Comparison of ENCODE assay signal across 8 cellular contexts in the genomic region with DNA sequence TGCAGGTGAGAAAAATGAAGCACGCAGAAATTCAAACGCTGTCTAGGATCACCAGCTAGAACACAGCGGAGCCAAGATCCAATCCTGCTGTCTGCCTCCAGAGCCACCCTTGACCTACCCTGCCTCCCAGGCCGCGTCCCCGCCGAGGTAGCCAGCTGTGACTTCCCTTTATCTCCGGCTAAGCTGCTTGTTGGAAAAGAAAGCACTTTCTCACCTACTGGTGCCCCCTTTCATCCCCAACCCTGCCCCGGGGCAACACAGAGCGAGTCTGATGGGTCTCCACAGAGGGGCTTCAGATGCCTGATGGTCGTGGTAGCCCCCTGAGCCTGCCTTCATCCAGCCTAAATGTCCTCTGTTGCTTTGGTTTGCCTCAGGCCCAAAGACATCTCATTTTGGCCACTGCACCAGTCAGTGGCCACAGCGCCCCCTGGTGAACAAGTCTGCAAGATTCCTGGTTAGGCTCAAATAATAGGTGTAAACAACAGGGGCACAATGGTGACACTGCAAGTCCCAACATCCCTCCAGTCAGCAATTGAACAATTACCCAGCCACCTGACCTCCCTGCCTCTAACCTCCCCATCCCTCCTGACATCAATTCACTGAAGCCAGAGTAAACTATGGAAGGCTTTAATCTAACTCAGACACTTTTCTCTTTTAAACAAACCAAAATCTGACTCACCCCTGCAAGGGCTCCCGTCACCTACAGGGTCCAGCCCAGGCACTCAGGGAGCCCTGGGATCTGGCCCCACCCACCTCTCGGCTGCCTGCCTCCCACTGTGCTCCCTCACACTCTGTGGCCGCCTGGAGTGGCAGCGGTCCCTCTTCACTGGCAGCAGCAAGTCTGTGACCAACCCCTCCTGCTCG. TPM values are rescaled to one million over a fixed set of nuclear protein-coding genes. Genes with fewer than 3 reads are reported as not detected.
DNase-seq lines count a peak whose midpoint lies in the region; ATAC-seq, FAIRE-seq and TF ChIP-seq lines count a peak whose summit lies in the region.

No MANE protein-coding gene starts in this region.

- H3K27ac ChIP-seq in RWPE2 (ENCODE audit: poor library complexity, severe bottlenecking) (no peak overlapping the region), foreskin keratinocyte (no peak overlapping the region), pancreas (no peak overlapping the region), upper lobe of left lung (no peak overlapping the region)

- 49% methylated on average over 17 of the region's 17 CpGs for WGBS in pancreas, 2 donors
- 68 to 72% methylated on average over 14 to 17 of the region's 17 CpGs for whole genome bisulfite sequencing in upper lobe of left lung, 2 donors

- ATAC-seq in HG03469 (IDR thresholded peaks at IDR 0.05; ENCODE audit: unreplicated experiment) (peak; percentile 51), RWPE2 (ENCODE audit: low read depth) (peak; percentile 45; the same call in 2 of the 3 replicates), foreskin keratinocyte (peak; percentile 55), pancreas (peak; percentile 41 to 69 (median 62)), upper lobe of left lung (ENCODE audit: low FRiP score in 2 of 2) (peak in 1 of 2 donors; percentile 69)

- H3K9me3 ChIP-seq in RWPE2 (ENCODE audit: severe bottlenecking) (no peaks in the 10 kb centered on the region), pancreas (no peaks in the 10 kb centered on the region), upper lobe of left lung (no peaks in the 10 kb centered on the region)

- H3K36me3 ChIP-seq in RWPE2 (ENCODE audit: low read depth), result peaks cover 38% of the 10 kb centered on the region
- H3K36me3 ChIP-seq in pancreas, result peaks cover 0 to 5% (median 0%) of the 10 kb centered on the region in 3 donors
- peaks cover 0 to 2% (median 0%) of the 10 kb centered on the region in 4 donors for H3K36me3 ChIP-seq in upper lobe of left lung

- H3K4me3 ChIP-seq in RWPE2 (ENCODE audit: severe bottlenecking), result no peak overlapping the region
- no peak overlapping the region for H3K4me3 ChIP-seq in pancreas
- H3K4me3 ChIP-seq in upper lobe of left lung, result no peak overlapping the region

- DNase-seq in NCI-H1092 (lab: John Stamatoyannopoulos, UW) (peak; percentile 47), NCI-H1092 treated with DMSO at 0.1 percent for 48 hours (lab: John Stamatoyannopoulos, UW) (no peak), RWPE2 (ENCODE audit: low spot score) (peak; percentile 76), foreskin keratinocyte (peak; percentile 15 to 57), pancreas (peak; percentile 62 to 92 (median 78)), upper lobe of left lung (peak; percentile 66 to 71)
- peak; percentile 35 for DNase-seq in activated T-helper 9 cell treated with anti-CD3 and anti-CD28 coated beads, Interleukin-2, amount 50 U/mL, for 16 hours (ENCODE audit: low read depth)

- no peak for TF ChIP-seq EP300 in upper lobe of left lung (IDR thresholded peaks at IDR 0.05)

- intact Hi-C loops in pancreas (cut with DNase I), result no loop called here

- H3K27me3 ChIP-seq in RWPE2 (ENCODE audit: insufficient read depth, poor library complexity, severe bottlenecking) (no peaks in the 10 kb centered on the region), foreskin keratinocyte (no peaks in the 10 kb centered on the region), pancreas (no peaks in the 10 kb centered on the region), upper lobe of left lung (no peaks in the 10 kb centered on the region)

- H3K4me1 ChIP-seq in RWPE2 (ENCODE audit: insufficient read depth, poor library complexity, severe bottlenecking) (peaks cover 15% of the 10 kb centered on the region), foreskin keratinocyte (peaks cover 7% of the 10 kb centered on the region), pancreas (peaks cover 21 to 29% (median 28%) of the 10 kb centered on the region in 3 donors), upper lobe of left lung (peaks cover 3 to 25% (median 8%) of the 10 kb centered on the region in 4 donors)

- FAIRE-seq in pancreas (lab: Jason Lieb, UNC), result no peak

- peak; percentile 99 for TF ChIP-seq CTCF in RWPE2 (IDR thresholded peaks at IDR 0.05; ENCODE audit: poor library complexity, severe bottlenecking)
- TF ChIP-seq CTCF in foreskin keratinocyte (conservative IDR thresholded peaks at IDR 0.05), result peak; percentile 88
- peak; percentile 63 to 70 (median 69) for TF ChIP-seq CTCF in pancreas (IDR thresholded peaks at IDR 0.05)
- peak; percentile 52 to 73 (median 68) for TF ChIP-seq CTCF in upper lobe of left lung (IDR thresholded peaks at IDR 0.05)

- TF ChIP-seq POLR2A in upper lobe of left lung (IDR thresholded peaks at IDR 0.05), result no peak

RNA-seq across cellular contexts. Expression of gene BCL2L10, which starts 27.3 kb away (rescaled TPM):
- 0.53 and 0.71 TPM in 2 replicates for total RNA-seq in foreskin keratinocyte
- polyA plus RNA-seq in foreskin keratinocyte, result 0.62 and 0.77 TPM in 2 replicates
- total RNA-seq in pancreas, result under 1 TPM; 0.23 to 0.73 (median 0.53) TPM
- 1 to 10 TPM in 1 of 2 donors, under 1 TPM in 1; 0.84 to 1.4 TPM for polyA plus RNA-seq in pancreas
- under 1 TPM in 1 of 6 donors, not detected in 5; 0.46 TPM for total RNA-seq in upper lobe of left lung

RNA-seq across cellular contexts. Expression of gene GNB5, which starts 51.4 kb away (rescaled TPM):
- total RNA-seq in foreskin keratinocyte (34.4 and 37.5 TPM in 2 replicates), pancreas (10 to 100 TPM; 12.2 to 19.0 (median 15.6) TPM), upper lobe of left lung (10 to 100 TPM; 14.7 to 56.8 (median 31.0) TPM)
- polyA plus RNA-seq in foreskin keratinocyte (22.0 and 22.3 TPM in 2 replicates), pancreas (10 to 100 TPM; 15.7 to 28.2 TPM)
